In the genomic region with DNA sequence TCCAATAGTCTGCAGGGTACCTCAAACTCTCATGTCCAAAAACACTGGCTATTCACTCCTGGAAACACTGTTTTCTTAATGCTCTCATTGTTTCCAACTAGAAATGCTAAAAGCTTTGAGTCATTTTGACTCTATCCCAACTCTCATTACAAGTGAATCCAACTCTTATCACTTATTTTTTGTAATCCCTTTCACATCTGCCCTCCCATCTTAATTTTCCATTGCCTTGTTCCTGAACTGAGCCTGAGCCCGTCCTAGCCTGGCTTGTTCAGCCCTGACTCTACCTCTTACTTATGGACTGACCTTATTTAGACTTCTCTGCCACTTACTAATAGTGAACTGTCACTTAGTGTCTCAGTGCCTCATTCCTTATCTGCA, we compare ENCODE assay signal across 1 cellular context.
TF ChIP-seq lines count a peak whose summit lies in the region.

No MANE protein-coding gene starts in this region.

TF ChIP-seq in H1, 55 proteins besides CTCF, POLR2A, EP300 and RAD21 (continued from another document):
- TF ChIP-seq SP2 (IDR thresholded peaks at IDR 0.05; ENCODE audit: low read length) (no peak), EGR1 (IDR thresholded peaks at IDR 0.05; ENCODE audit: borderline replicate concordance, low read depth, low read length) (no peak), JUN (IDR thresholded peaks at IDR 0.05; ENCODE audit: low read depth, low read length) (no peak), EZH2 (IDR thresholded peaks at IDR 0.05; ENCODE audit: low read depth, low read length, severe bottlenecking) (no peak), YY1 (IDR thresholded peaks at IDR 0.05; ENCODE audit: low read depth, low read length) (no peak), FOSL1 (IDR thresholded peaks at IDR 0.05; ENCODE audit: insufficient read depth, low read depth, low read length) (no peak)
- TF ChIP-seq, protein P1, sequence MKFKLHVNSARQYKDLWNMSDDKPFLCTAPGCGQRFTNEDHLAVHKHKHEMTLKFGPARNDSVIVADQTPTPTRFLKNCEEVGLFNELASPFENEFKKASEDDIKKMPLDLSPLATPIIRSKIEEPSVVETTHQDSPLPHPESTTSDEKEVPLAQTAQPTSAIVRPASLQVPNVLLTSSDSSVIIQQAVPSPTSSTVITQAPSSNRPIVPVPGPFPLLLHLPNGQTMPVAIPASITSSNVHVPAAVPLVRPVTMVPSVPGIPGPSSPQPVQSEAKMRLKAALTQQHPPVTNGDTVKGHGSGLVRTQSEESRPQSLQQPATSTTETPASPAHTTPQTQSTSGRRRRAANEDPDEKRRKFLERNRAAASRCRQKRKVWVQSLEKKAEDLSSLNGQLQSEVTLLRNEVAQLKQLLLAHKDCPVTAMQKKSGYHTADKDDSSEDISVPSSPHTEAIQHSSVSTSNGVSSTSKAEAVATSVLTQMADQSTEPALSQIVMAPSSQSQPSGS (IDR thresholded peaks at IDR 0.05; ENCODE audit: low read length), result no peak
